19 cellular contexts compared by ENCODE assay signal in genomic region chr9:134429481-134429880, GRCh38.
DNase-seq lines count a peak whose midpoint lies in the region; ATAC-seq and TF ChIP-seq lines count a peak whose summit lies in the region.
"Had no signal": no experiment of that assay in that cellular context is flagged by ENCODE, and none has a peak within 500 bp of the region (broad histone marks: within the 10 kb centered on the region; RNA-seq: fewer than 3 reads in every experiment).

No MANE protein-coding gene starts in this region.

- DNase-seq in RWPE1 (ENCODE audit: low spot score) (no peak), dorsolateral prefrontal cortex (no peak), epidermal melanocyte (ENCODE audit: insufficient read length, low spot score) (no peak), endodermal cell (no peak)
- DNase-seq: 8988T; CD4-positive, alpha-beta T cell; CD8-positive, alpha-beta memory T cell; DMS 273 treated with DMSO at 0.1 percent for 48 hours; DMS79; EL; GDM1; HFFc6 had no signal

- H3K27me3 ChIP-seq in BLaER1 (no peaks in the 10 kb centered on the region), dorsolateral prefrontal cortex (no peaks in the 10 kb centered on the region), endodermal cell (ENCODE audit: control insufficient read depth, insufficient read depth, low read length, poor library complexity, severe bottlenecking) (no peaks in the 10 kb centered on the region)

- no peaks in the 10 kb centered on the region for H3K27me3 Mint-ChIP-seq in endodermal cell (ENCODE audit: insufficient read depth)
- H3K27me3 Mint-ChIP-seq: CD4-positive, alpha-beta T cell; CD8-positive, alpha-beta memory T cell had no signal

- TF ChIP-seq CTCF in RWPE1 (conservative IDR thresholded peaks at IDR 0.05; ENCODE audit: low read depth) (no peak), dorsolateral prefrontal cortex (IDR thresholded peaks at IDR 0.05 in 54 of 56, conservative IDR thresholded peaks at IDR 0.05 in 2 of 56; ENCODE audit: low read depth in 1 of 56, partially characterized antibody in 56 of 56) (no peak), endodermal cell (conservative IDR thresholded peaks at IDR 0.05) (no peak)

- peaks cover 12% of the 10 kb centered on the region for H3K36me3 Mint-ChIP-seq in endodermal cell (ENCODE audit: low read depth)

- CTCF ChIA-PET in RWPE1 (lab: Yijun Ruan, JAX): interaction anchor here (1.2 kb wide), 2 partner anchors 9 to 19 kb away, joined by 3 to 6 read pairs; no protein-coding TSS in a partner anchor

- WGBS in endodermal cell (ENCODE audit: insufficient coverage in 1 of 2, insufficient read length in 1 of 2), 2 experiments: 96% methylated on average over 20 to 21 of the region's 21 CpGs

- peaks cover 94% of the 10 kb centered on the region for H4K20me1 ChIP-seq in BLaER1

- POLR2A ChIA-PET in RWPE1 (lab: Yijun Ruan, JAX; ENCODE audit: low non-redundant PET): interaction anchor here (0.6 to 0.7 kb wide), 2 partner anchors 254 to 285 kb away, joined by 3 read pairs; no protein-coding TSS in a partner anchor

- no peak overlapping the region for H3K9ac ChIP-seq in BLaER1
- H3K9ac ChIP-seq in endodermal cell (ENCODE audit: extremely low read depth, low read length, poor library complexity, severe bottlenecking): no peak overlapping the region

- intact Hi-C loops in dorsolateral prefrontal cortex (cut with DNase I): no loop called here

- H3K9me3 ChIP-seq in BLaER1: no peaks in the 10 kb centered on the region
- H3K9me3 ChIP-seq in endodermal cell (ENCODE audit: control insufficient read depth, low read length): no peaks in the 10 kb centered on the region
- H3K9me3 ChIP-seq: A549, HAP-1 had no signal

- H3K4me3 ChIP-seq in BLaER1 (no peak overlapping the region), dorsolateral prefrontal cortex (no peak overlapping the region), endodermal cell (ENCODE audit: low read length) (no peak overlapping the region)
- H3K4me3 ChIP-seq: A549, GM12878, GM23338, HAP-1 had no signal

- no peak overlapping the region for H3K4me3 Mint-ChIP-seq in endodermal cell
- H3K4me3 Mint-ChIP-seq: CD14-positive monocyte; CD4-positive, alpha-beta T cell; CD8-positive, alpha-beta memory T cell; GM23338; HFFc6 had no signal

- no peak overlapping the region for H3K27ac Mint-ChIP-seq in endodermal cell
- H3K27ac Mint-ChIP-seq: CD14-positive monocyte; CD4-positive, alpha-beta T cell; CD8-positive, alpha-beta memory T cell; GM23338; HFFc6 had no signal

- H3K4me1 ChIP-seq in BLaER1 (peaks cover 75% of the 10 kb centered on the region), endodermal cell (ENCODE audit: control insufficient read depth, insufficient read depth, low read length) (no peaks in the 10 kb centered on the region)
- H3K4me1 ChIP-seq: HAP-1 had no signal

- peaks cover 77% of the 10 kb centered on the region for H3K36me3 ChIP-seq in BLaER1
- peaks cover 12% of the 10 kb centered on the region for H3K36me3 ChIP-seq in endodermal cell (ENCODE audit: control insufficient read depth, insufficient read depth, low read length)

- H3K9me3 Mint-ChIP-seq in endodermal cell: no peaks in the 10 kb centered on the region
- H3K9me3 Mint-ChIP-seq: CD14-positive monocyte; CD4-positive, alpha-beta T cell; CD8-positive, alpha-beta memory T cell; GM23338; HFFc6 had no signal

- 0 out of 2 replicates have a peak overlapping the region, but pooled peaks have one; percentile 79 for H3K4me2 ChIP-seq in BLaER1
- H3K4me2 ChIP-seq: A549, GM23338 had no signal

- no peaks in the 10 kb centered on the region for H3K4me1 Mint-ChIP-seq in endodermal cell
- H3K4me1 Mint-ChIP-seq: CD8-positive, alpha-beta memory T cell; GM23338 had no signal

- ATAC-seq in GM18520 (IDR thresholded peaks at IDR 0.05; ENCODE audit: unreplicated experiment): no peak
- ATAC-seq: A549, GM23338 had no signal

- H3K27ac ChIP-seq in BLaER1 (no peak overlapping the region), RWPE1 (peak overlapping the region; percentile 100), dorsolateral prefrontal cortex (peak overlapping the region in 35 of 59 donors; percentile 6 to 75 (median 48)), endodermal cell (ENCODE audit: low read depth, low read length) (no peak overlapping the region)
- H3K27ac ChIP-seq: A549 had no signal

Comparison
In these comparisons a context has a peak if more than half of its experiments do, and no peak if none do; other contexts are left out.
1. H3K27ac ChIP-seq: peak in RWPE1 (single experiment) and dorsolateral prefrontal cortex (35 of 59); none in BLaER1 (single experiment) and endodermal cell (single experiment).